ENCODE assay signal across 10 cellular contexts in the genomic region with DNA sequence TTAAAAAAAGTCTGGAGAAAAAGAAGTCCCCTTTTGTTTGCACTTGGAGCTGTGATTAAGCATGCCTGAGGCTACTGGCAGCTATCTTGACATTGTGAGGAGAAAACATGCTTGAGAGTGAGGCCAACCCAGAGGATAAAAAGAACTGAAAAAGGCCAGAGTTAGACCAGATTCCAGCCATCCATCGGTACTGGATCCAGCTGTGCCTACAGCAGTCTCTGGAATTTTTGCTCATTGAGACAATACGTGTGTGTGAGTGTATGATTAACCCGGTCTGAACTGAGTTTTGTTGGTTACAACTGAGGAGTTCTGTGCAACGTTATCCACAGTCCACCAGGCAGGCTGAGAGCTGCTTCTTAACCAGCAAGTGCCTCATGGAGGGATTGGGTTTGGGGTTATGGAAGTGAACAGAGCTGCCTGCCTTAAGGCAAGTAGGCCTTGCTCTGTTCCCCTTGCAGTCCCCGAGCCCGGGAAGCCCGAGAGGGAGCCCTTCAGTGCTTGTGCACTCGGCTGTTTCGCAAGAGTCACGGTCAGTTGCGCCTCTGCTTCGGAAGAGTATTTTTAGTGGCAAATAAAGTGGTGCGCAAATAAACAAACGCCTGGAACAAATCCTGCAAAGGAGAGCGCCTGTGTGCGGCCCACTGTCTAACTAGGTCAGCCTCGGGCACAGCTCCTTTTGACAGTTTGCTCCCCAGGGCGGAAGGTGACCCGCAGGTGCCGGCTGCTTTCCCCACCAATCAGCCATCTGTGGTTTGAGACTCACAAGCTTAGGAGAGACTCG. TPM values are rescaled to one million over a fixed set of nuclear protein-coding genes. Genes with fewer than 3 reads are reported as not detected.
DNase-seq lines count a peak whose midpoint lies in the region; ATAC-seq and TF ChIP-seq lines count a peak whose summit lies in the region.
"Had no signal": no experiment of that assay in that cellular context is flagged by ENCODE, and none has a peak within 500 bp of the region (broad histone marks: within the 10 kb centered on the region; RNA-seq: fewer than 3 reads in every experiment).

No MANE protein-coding gene starts in this region.

- H3K4me1 Mint-ChIP-seq in activated T-helper 17 cell treated with anti-CD3 and anti-CD28 coated beads, Interleukin-2, amount 50 U/mL, for 72 hours: no peaks in the 10 kb centered on the region

- TF ChIP-seq CTCF in epithelial cell of proximal tubule (conservative IDR thresholded peaks at IDR 0.05; ENCODE audit: low read depth, low read length): no peak
- no peak for TF ChIP-seq CTCF in neutrophil (IDR thresholded peaks at IDR 0.05)

- no peaks in the 10 kb centered on the region for H3K36me3 ChIP-seq in neutrophil

- no peaks in the 10 kb centered on the region for H3K9me3 Mint-ChIP-seq in activated T-helper 17 cell treated with anti-CD3 and anti-CD28 coated beads, Interleukin-2, amount 50 U/mL, for 72 hours

- H3K27me3 Mint-ChIP-seq in activated T-helper 17 cell treated with anti-CD3 and anti-CD28 coated beads, Interleukin-2, amount 50 U/mL, for 72 hours: peaks cover 21% of the 10 kb centered on the region

- peaks cover 32 to 49% of the 10 kb centered on the region in 2 experiments for H3K4me1 ChIP-seq in neutrophil (ENCODE audit: control insufficient read depth in 1 of 2, insufficient read depth in 1 of 2, low read depth in 1 of 2, low read length in 1 of 2)
- H3K4me1 ChIP-seq: body of pancreas had no signal

- H3K4me3 Mint-ChIP-seq in activated T-helper 17 cell treated with anti-CD3 and anti-CD28 coated beads, Interleukin-2, amount 50 U/mL, for 72 hours: no peak overlapping the region

- no peak overlapping the region for H3K27ac Mint-ChIP-seq in activated T-helper 17 cell treated with anti-CD3 and anti-CD28 coated beads, Interleukin-2, amount 50 U/mL, for 72 hours

- ATAC-seq in activated T-helper 17 cell treated with anti-CD3 and anti-CD28 coated beads, Interleukin-2, amount 50 U/mL, for 72 hours (replicated peaks): no peak
- ATAC-seq: body of pancreas had no signal

- no peaks in the 10 kb centered on the region for H3K36me3 Mint-ChIP-seq in activated T-helper 17 cell treated with anti-CD3 and anti-CD28 coated beads, Interleukin-2, amount 50 U/mL, for 72 hours (ENCODE audit: low read depth)

- no peaks in the 10 kb centered on the region for H3K9me3 ChIP-seq in neutrophil
- H3K9me3 ChIP-seq: body of pancreas had no signal

- H3K4me3 ChIP-seq in epithelial cell of proximal tubule (ENCODE audit: low read depth, low read length) (peak overlapping the region; percentile 23), neutrophil (ENCODE audit: low read depth in 1 of 2, low read length in 1 of 2) (peak overlapping the region; percentile 41 to 51)
- H3K4me3 ChIP-seq: body of pancreas had no signal

- peak; percentile 88 for DNase-seq in DMS53 (lab: John Stamatoyannopoulos, UW)
- peak; percentile 25 for DNase-seq in NCI-H460 (ENCODE audit: extremely low read depth, low read depth)
- DNase-seq in epithelial cell of proximal tubule (ENCODE audit: low read depth): peak; percentile 91
- DNase-seq in activated effector memory CD4-positive, alpha-beta T cell treated with Interleukin-2 at 50 U/mL for 16 hours: no peak
- DNase-seq in stimulated activated CD8-positive, alpha-beta memory T cell treated with anti-CD3 and anti-CD28 coated beads, Interleukin-4, amount 100 ng/mL, for 48 hours: no peak
- DNase-seq in germinal center (ENCODE audit: low spot score): no peak
- DNase-seq: NCI-H1694 had no signal

- H3K27ac ChIP-seq in neutrophil: peak overlapping the region; percentile 62

- H3K27me3 ChIP-seq in neutrophil: no peaks in the 10 kb centered on the region
- H3K27me3 ChIP-seq: body of pancreas had no signal

RNA-seq across cellular contexts. Expression of gene LGI2, which starts 57.1 kb away (rescaled TPM):
- not detected in 2 replicates for total RNA-seq in NCI-H460 (2014; rRNA removed; shearing (Covaris generic))
- polyA plus RNA-seq in NCI-H460 (2014; cell fraction: nucleus; rRNA removed): 0.01 and 2.3 TPM in 2 replicates
- under 0.01 and 2.5 TPM in 2 replicates for total RNA-seq in epithelial cell of proximal tubule
- not detected for total RNA-seq in activated T-helper 17 cell treated with anti-CD3 and anti-CD28 coated beads, Interleukin-2, amount 50 U/mL, for 72 hours

Comparison
In these comparisons a context has a peak if more than half of its experiments do, and no peak if none do; other contexts are left out.
1. DNase-seq: peak in DMS53 (single experiment), NCI-H460 (single experiment) and epithelial cell of proximal tubule (single experiment); none in activated effector memory CD4-positive, alpha-beta T cell treated with Interleukin-2 at 50 U/mL for 16 hours (single experiment), stimulated activated CD8-positive, alpha-beta memory T cell treated with anti-CD3 and anti-CD28 coated beads, Interleukin-4, amount 100 ng/mL, for 48 hours (single experiment) and germinal center (single experiment).